Comparison of ENCODE assay signal across 13 cellular contexts in the genomic region with DNA sequence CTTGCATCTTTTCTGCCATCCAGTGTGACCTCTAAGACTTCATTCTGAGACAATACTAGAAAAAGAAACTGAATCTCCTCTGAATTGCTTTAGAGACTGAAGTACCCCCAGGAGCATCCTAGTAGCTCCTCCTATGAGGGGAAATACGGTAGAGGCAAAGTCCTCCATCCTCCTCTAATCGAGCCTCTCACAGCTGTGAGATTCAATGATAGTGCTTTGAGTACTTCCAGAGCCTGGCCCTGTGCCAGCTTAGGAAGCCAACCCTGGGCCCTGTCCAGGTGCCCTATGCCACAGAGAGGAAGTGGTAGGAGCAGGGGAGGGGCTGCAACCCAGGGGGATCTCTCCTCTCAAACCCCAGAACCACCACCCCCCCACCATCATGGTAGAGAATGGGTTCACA. TPM values are rescaled to one million over a fixed set of nuclear protein-coding genes. Genes with fewer than 3 reads are reported as not detected.
DNase-seq lines count a peak whose midpoint lies in the region; ATAC-seq and TF ChIP-seq lines count a peak whose summit lies in the region.
"Had no signal": no experiment of that assay in that cellular context is flagged by ENCODE, and none has a peak within 500 bp of the region (broad histone marks: within the 10 kb centered on the region; RNA-seq: fewer than 3 reads in every experiment).

No MANE protein-coding gene starts in this region.

- peak overlapping the region; percentile 75 for H3K27ac Mint-ChIP-seq in activated T-cell treated with anti-CD3 and anti-CD28 coated beads, Interleukin-2, amount 50 U/mL, for 24 hours
- no peak overlapping the region for H3K27ac Mint-ChIP-seq in natural killer cell
- H3K27ac Mint-ChIP-seq: nephron progenitor cell had no signal

- no peak overlapping the region for H3K4me2 ChIP-seq in MM.1S (ENCODE audit: low read depth, low read length)

- no peaks in the 10 kb centered on the region for H3K9me2 ChIP-seq in MM.1S (replicated peaks; ENCODE audit: insufficient read depth, low read length)

- H3K36me3 Mint-ChIP-seq in activated T-cell treated with anti-CD3 and anti-CD28 coated beads, Interleukin-2, amount 50 U/mL, for 24 hours (ENCODE audit: low read depth) = no peaks in the 10 kb centered on the region
- no peaks in the 10 kb centered on the region for H3K36me3 Mint-ChIP-seq in natural killer cell

- H3K79me2 ChIP-seq in MM.1S (ENCODE audit: low read length) = no peaks in the 10 kb centered on the region

- no peaks in the 10 kb centered on the region for H3K9me3 ChIP-seq in MM.1S (replicated peaks; ENCODE audit: insufficient read depth, low read length)
- no peaks in the 10 kb centered on the region for H3K9me3 ChIP-seq in testis

- no peaks in the 10 kb centered on the region for H3F3A ChIP-seq in MM.1S (ENCODE audit: insufficient read depth, low read length)

- no peak for DNase-seq in activated T-cell treated with anti-CD3 and anti-CD28 coated beads, Interleukin-2, amount 50 U/mL, for 24 hours
- no peak for DNase-seq in activated T-cell treated with anti-CD3 and anti-CD28 coated beads for 4 hours
- DNase-seq in MM.1S = peak; percentile 52
- peak; percentile 80 for DNase-seq in RPMI8226
- DNase-seq in natural killer cell = no peak
- no peak for DNase-seq in NCI-H146 (lab: John Stamatoyannopoulos, UW)
- no peak for DNase-seq in testis
- DNase-seq: kidney glomerular epithelial cell, NCI-H446 treated with DMSO at 0.1 percent for 48 hours, nephron progenitor cell had no signal

- no peak overlapping the region for H3K9ac ChIP-seq in MM.1S (ENCODE audit: low read length)

- H3K36me3 ChIP-seq in MM.1S (replicated peaks; ENCODE audit: insufficient read depth, low read length) = no peaks in the 10 kb centered on the region
- no peaks in the 10 kb centered on the region for H3K36me3 ChIP-seq in testis (ENCODE audit: low read depth, missing control alignments)

- no peak for TF ChIP-seq POLR2A in testis (IDR thresholded peaks at IDR 0.05)

- no peaks in the 10 kb centered on the region for H3K9me3 Mint-ChIP-seq in activated T-cell treated with anti-CD3 and anti-CD28 coated beads, Interleukin-2, amount 50 U/mL, for 24 hours
- no peaks in the 10 kb centered on the region for H3K9me3 Mint-ChIP-seq in natural killer cell
- H3K9me3 Mint-ChIP-seq: nephron progenitor cell had no signal

- intact Hi-C loops in natural killer cell (cut with micrococcal nuclease) (no loop called here), testis (cut with DNase I; ENCODE audit: low total_unique reads) (no loop called here)

- TF ChIP-seq CTCF in MM.1S (IDR thresholded peaks at IDR 0.05; ENCODE audit: low read length) = no peak
- TF ChIP-seq CTCF in natural killer cell (IDR thresholded peaks at IDR 0.05) = no peak
- TF ChIP-seq CTCF in testis (IDR thresholded peaks at IDR 0.05) = no peak

- WGBS in testis, 2 donors = 47 to 57% methylated on average over 2 of the region's 2 CpGs

- H4K20me1 ChIP-seq in MM.1S (ENCODE audit: insufficient read depth, low read length) = no peaks in the 10 kb centered on the region

- H3K4me3 ChIP-seq in MM.1S (ENCODE audit: low read length) = no peak overlapping the region
- H3K4me3 ChIP-seq in testis = no peak overlapping the region
- H3K4me3 ChIP-seq: skin epidermis had no signal

- ATAC-seq in natural killer cell (no peak), HG03108 (IDR thresholded peaks at IDR 0.05; ENCODE audit: unreplicated experiment) (no peak)

- peaks cover 70% of the 10 kb centered on the region for H3K4me1 Mint-ChIP-seq in activated T-cell treated with anti-CD3 and anti-CD28 coated beads, Interleukin-2, amount 50 U/mL, for 24 hours (ENCODE audit: low read depth)
- peaks cover 29 to 35% of the 10 kb centered on the region in 2 donors for H3K4me1 Mint-ChIP-seq in natural killer cell

- H3K4me3 Mint-ChIP-seq in activated T-cell treated with anti-CD3 and anti-CD28 coated beads, Interleukin-2, amount 50 U/mL, for 24 hours = peak overlapping the region; percentile 36
- peak overlapping the region; percentile 13 for H3K4me3 Mint-ChIP-seq in natural killer cell
- H3K4me3 Mint-ChIP-seq: nephron progenitor cell had no signal

- H3K27me3 Mint-ChIP-seq in activated T-cell treated with anti-CD3 and anti-CD28 coated beads, Interleukin-2, amount 50 U/mL, for 24 hours = no peaks in the 10 kb centered on the region
- H3K27me3 Mint-ChIP-seq in natural killer cell (ENCODE audit: low read depth in 2 of 2) = peaks cover 0 to 6% of the 10 kb centered on the region in 2 donors

- H3K4me1 ChIP-seq in MM.1S (ENCODE audit: low read length) = peaks cover 38% of the 10 kb centered on the region
- peaks cover 17% of the 10 kb centered on the region for H3K4me1 ChIP-seq in testis

- H3K27ac ChIP-seq in MM.1S (ENCODE audit: low read length) (no peak overlapping the region), testis (no peak overlapping the region)

- peak overlapping the region; percentile 7; the same call in 1 of the 2 replicates for H2AFZ ChIP-seq in MM.1S (ENCODE audit: low read length)

- H3K27me3 ChIP-seq in MM.1S (replicated peaks; ENCODE audit: insufficient read depth, low read length) (no peaks in the 10 kb centered on the region), testis (no peaks in the 10 kb centered on the region)

RNA-seq across cellular contexts. Expression of a gene that starts 10.7 kb away (rescaled TPM):
- total RNA-seq in natural killer cell = under 1 TPM; 0.14 to 0.78 (median 0.70) TPM
- 10 to 100 TPM; 55.4 to 70.4 TPM for total RNA-seq in testis
- 30.9 TPM for polyA plus RNA-seq in testis (ENCODE audit: insufficient read depth, low read depth, low replicate concordance)

RNA-seq across cellular contexts. Expression of a gene that starts 15.7 kb away (rescaled TPM):
- total RNA-seq in natural killer cell = not detected
- total RNA-seq in testis = 1 to 10 TPM; 3.1 to 3.5 TPM
- polyA plus RNA-seq in testis (ENCODE audit: insufficient read depth, low read depth, low replicate concordance) = 1.4 TPM
- total RNA-seq: SK-MEL-5 had no signal

RNA-seq across cellular contexts. Expression of a gene that starts 18.7 kb away (rescaled TPM):
- total RNA-seq in natural killer cell = under 1 TPM in 2 of 3 donors, not detected in 1; 0.20 to 0.24 TPM
- 1 to 10 TPM; 1.4 to 2.0 TPM for total RNA-seq in testis
- 0.29 TPM for polyA plus RNA-seq in testis (ENCODE audit: insufficient read depth, low read depth, low replicate concordance)

RNA-seq across cellular contexts. Expression of a gene that starts 30.6 kb away (rescaled TPM):
- total RNA-seq in natural killer cell (10 to 100 TPM in 1 of 3 donors, 1 to 10 TPM in 2; 6.3 to 14.5 (median 8.0) TPM), testis (10 to 100 TPM; 26.3 to 31.5 TPM)
- 50.9 TPM for polyA plus RNA-seq in testis (ENCODE audit: insufficient read depth, low read depth, low replicate concordance)

RNA-seq across cellular contexts. Expression of a gene that starts 32.6 kb away (rescaled TPM):
- total RNA-seq in natural killer cell = under 1 TPM in 1 of 3 donors, not detected in 2; 0.52 TPM
- not detected for total RNA-seq in testis
- 0.57 TPM for polyA plus RNA-seq in testis (ENCODE audit: insufficient read depth, low read depth, low replicate concordance)
- total RNA-seq: SK-MEL-5 had no signal

Comparison
In these comparisons a context has a peak if more than half of its experiments do, and no peak if none do; other contexts are left out.
1. DNase-seq: peak in MM.1S (single experiment) and RPMI8226 (single experiment); none in activated T-cell treated with anti-CD3 and anti-CD28 coated beads, Interleukin-2, amount 50 U/mL, for 24 hours (single experiment), activated T-cell treated with anti-CD3 and anti-CD28 coated beads for 4 hours (single experiment), natural killer cell (single experiment), NCI-H146 (single experiment) and testis (single experiment).
2. RNA of a gene that starts 10.7 kb away (total RNA-seq): 55.4 to 70.4 TPM in testis; 0.14 to 0.78 TPM in natural killer cell; every median in the first group is over 10 times any median in the second.